Comparison of ENCODE assay signal across 1 cellular context in genomic region chr7:106102387-106102966, GRCh38.
TF ChIP-seq lines count a peak whose summit lies in the region.

No MANE protein-coding gene starts in this region.

TF ChIP-seq in K562, 482 proteins besides CTCF, POLR2A, EP300 and RAD21 (continued from another document and continues in another):
- TF ChIP-seq MGA (IDR thresholded peaks at IDR 0.05) (peak; percentile 50), ETS2 (tag; IDR thresholded peaks at IDR 0.05; ENCODE audit: borderline replicate concordance, poor library complexity, severe bottlenecking) (no peak), MXI1 (IDR thresholded peaks at IDR 0.05; ENCODE audit: low read depth, low read length) (no peak), NCOA6 (IDR thresholded peaks at IDR 0.05) (no peak), FOXM1 (IDR thresholded peaks at IDR 0.05; ENCODE audit: low read depth) (peak; percentile 31; the same call in 1 of the 2 replicates), FOXM1 (CRISPR knock-in tag; IDR thresholded peaks at IDR 0.05; ENCODE audit: low read depth) (no peak), ZNF143 (CRISPR knock-in tag; IDR thresholded peaks at IDR 0.05) (no peak), RNF2 (IDR thresholded peaks at IDR 0.05) (no peak), SP1 (CRISPR knock-in tag; IDR thresholded peaks at IDR 0.05) (no peak), MAFF (IDR thresholded peaks at IDR 0.05; ENCODE audit: low read length) (peak; percentile 21; the same call in 1 of the 2 replicates), SPI1 (IDR thresholded peaks at IDR 0.05; ENCODE audit: borderline replicate concordance, low read depth, low read length) (no peak), TCF3 (CRISPR knock-in tag; IDR thresholded peaks at IDR 0.05) (peak; percentile 78), ZNF511 (CRISPR knock-in tag; IDR thresholded peaks at IDR 0.05) (no peak), CC2D1A (IDR thresholded peaks at IDR 0.05) (peak; percentile 43; the same call in 1 of the 2 replicates), SMAD2 (IDR thresholded peaks at IDR 0.05; ENCODE audit: low read depth, low read length) (no peak), KLF10 (CRISPR knock-in tag; IDR thresholded peaks at IDR 0.05) (no peak), XRCC3 (IDR thresholded peaks at IDR 0.05) (no peak), HINFP (tag; conservative IDR thresholded peaks at IDR 0.05; ENCODE audit: low read depth) (no peak), FOXA1 (IDR thresholded peaks at IDR 0.05; ENCODE audit: borderline replicate concordance) (no peak), MAFG (tag; conservative IDR thresholded peaks at IDR 0.05) (no peak), ZNF311 (CRISPR knock-in tag; IDR thresholded peaks at IDR 0.05) (no peak), NFE2 (IDR thresholded peaks at IDR 0.05; ENCODE audit: low read depth) (no peak), POLR2AphosphoS5 (IDR thresholded peaks at IDR 0.05; ENCODE audit: control insufficient read depth, insufficient read depth, low read depth, low read length) (no peak), SRSF7 (optimal IDR thresholded peaks at IDR 0.05; ENCODE audit: low read depth, low read length) (no peak), ZBTB26 (CRISPR knock-in tag; IDR thresholded peaks at IDR 0.05) (no peak), WHSC1 (IDR thresholded peaks at IDR 0.05; ENCODE audit: low read length) (no peak), ZNF644 (tag; IDR thresholded peaks at IDR 0.05; ENCODE audit: low read depth) (no peak), MECOM (CRISPR knock-in tag; IDR thresholded peaks at IDR 0.05) (no peak), FOSL1 (tag; conservative IDR thresholded peaks at IDR 0.05) (no peak; the same call in none of the 2 replicates), MITF (IDR thresholded peaks at IDR 0.05) (peak; percentile 88), TSHZ1 (CRISPR knock-in tag; IDR thresholded peaks at IDR 0.05) (no peak), HNRNPH1 (optimal IDR thresholded peaks at IDR 0.05; ENCODE audit: low read depth, low read length) (no peak), GTF2E2 (tag; IDR thresholded peaks at IDR 0.05) (peak; percentile 43; the same call in 1 of the 2 replicates), CUX1 (CRISPR knock-in tag; IDR thresholded peaks at IDR 0.05) (no peak), ZNF699 (CRISPR knock-in tag; IDR thresholded peaks at IDR 0.05; ENCODE audit: insufficient replicate concordance) (no peak), SLC30A9 (CRISPR knock-in tag; IDR thresholded peaks at IDR 0.05) (no peak), HMG20A (CRISPR knock-in tag; conservative IDR thresholded peaks at IDR 0.05) (peak; percentile 93)
